In the genomic region with DNA sequence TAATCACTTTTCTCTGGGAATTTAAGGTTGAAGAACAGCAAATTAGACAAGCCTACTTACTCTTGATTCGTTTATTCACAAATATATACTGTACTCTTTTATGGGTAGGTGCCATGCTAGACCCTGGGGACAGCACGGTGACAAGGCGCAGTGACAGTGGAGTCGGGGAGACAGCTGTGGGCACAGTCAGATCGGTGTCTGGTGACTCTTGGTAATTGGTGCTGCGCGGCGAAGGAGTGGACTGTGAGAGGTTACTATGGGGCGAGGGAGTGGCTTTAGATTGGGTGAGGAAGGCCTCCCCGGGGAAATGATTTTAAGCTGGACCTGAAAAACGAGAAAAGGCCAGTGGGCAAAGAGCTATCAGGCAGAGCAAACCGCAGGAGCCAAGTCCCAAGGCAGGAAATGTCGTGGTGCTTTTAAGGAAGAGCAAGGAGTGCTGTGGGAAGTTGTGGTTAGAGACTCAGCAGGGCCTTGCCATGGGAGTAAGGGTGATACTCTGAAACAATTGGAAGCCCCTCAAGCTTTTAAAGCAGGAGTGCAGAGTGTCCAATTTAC, we compare ENCODE assay signal across 10 cellular contexts. TPM values are rescaled to one million over a fixed set of nuclear protein-coding genes. Genes with fewer than 3 reads are reported as not detected.
DNase-seq lines count a peak whose midpoint lies in the region; ATAC-seq lines count a peak whose summit lies in the region.
"Had no signal": no experiment of that assay in that cellular context is flagged by ENCODE, and none has a peak within 500 bp of the region (broad histone marks: within the 10 kb centered on the region; RNA-seq: fewer than 3 reads in every experiment).

No MANE protein-coding gene starts in this region.

- H3K4me3 ChIP-seq in skeletal muscle satellite cell (ENCODE audit: low read length), result no peak overlapping the region
- no peak overlapping the region for H3K4me3 ChIP-seq in HAP-1

- peak overlapping the region; percentile 47 for H3K4me2 ChIP-seq in skeletal muscle satellite cell (ENCODE audit: low read length)

- peaks cover 0 to 6% (median 0%) of the 10 kb centered on the region in 4 donors for H3K4me1 Mint-ChIP-seq in naive thymus-derived CD8-positive, alpha-beta T cell

- peaks cover 0 to 1% (median 0%) of the 10 kb centered on the region in 9 donors for H3K9me3 Mint-ChIP-seq in naive thymus-derived CD8-positive, alpha-beta T cell

- peaks cover 7 to 37% (median 14%) of the 10 kb centered on the region in 5 donors for H3K27me3 Mint-ChIP-seq in naive thymus-derived CD8-positive, alpha-beta T cell

- H3K4me1 ChIP-seq in skeletal muscle satellite cell (ENCODE audit: control insufficient read depth, insufficient read depth, low read length) (peaks cover 24% of the 10 kb centered on the region), HAP-1 (no peaks in the 10 kb centered on the region)

- no peak overlapping the region for H3K4me3 Mint-ChIP-seq in naive thymus-derived CD8-positive, alpha-beta T cell

- H3K9ac ChIP-seq in skeletal muscle satellite cell (ENCODE audit: low read depth, low read length), result peak overlapping the region; percentile 6

- POLR2A ChIA-PET in naive thymus-derived CD8-positive, alpha-beta T cell (lab: Charles Lee), result no interaction called here

- H3K36me3 ChIP-seq in skeletal muscle satellite cell (ENCODE audit: insufficient read depth, low read length), result no peaks in the 10 kb centered on the region
- H3K36me3 ChIP-seq in HAP-1 (replicated peaks), result no peaks in the 10 kb centered on the region

- in situ Hi-C loops in HAP-1 (cut with MboI; ENCODE audit: low sequenced_read_pairs), result no loop called here

- ATAC-seq in HG03097 (IDR thresholded peaks at IDR 0.05; ENCODE audit: low FRiP score, unreplicated experiment) (peak; percentile 71), GM18873 (IDR thresholded peaks at IDR 0.05; ENCODE audit: low FRiP score, unreplicated experiment) (no peak)
- ATAC-seq in naive thymus-derived CD8-positive, alpha-beta T cell, result no peak

- no peaks in the 10 kb centered on the region for H3K36me3 Mint-ChIP-seq in naive thymus-derived CD8-positive, alpha-beta T cell

- peak overlapping the region in 1 of 10 donors; percentile 24 for H3K27ac Mint-ChIP-seq in naive thymus-derived CD8-positive, alpha-beta T cell

- peak; percentile 70 for DNase-seq in UCSD-AML1 (lab: John Stamatoyannopoulos, UW; ENCODE audit: unreplicated experiment)
- DNase-seq in left kidney (ENCODE audit: low read depth, low spot score), result peak; percentile 67
- no peak for DNase-seq in naive thymus-derived CD8-positive, alpha-beta T cell
- DNase-seq in HAP-1 (ENCODE audit: low spot score in 2 of 2), result no peak
- no peak for DNase-seq in NCI-H526 (lab: John Stamatoyannopoulos, UW)

- H3K9me3 ChIP-seq in skeletal muscle satellite cell (replicated peaks; ENCODE audit: low read length) (no peaks in the 10 kb centered on the region), HAP-1 (no peaks in the 10 kb centered on the region)

- H3K27me3 ChIP-seq in skeletal muscle satellite cell (ENCODE audit: control insufficient read depth, insufficient read depth, low read length) (no peaks in the 10 kb centered on the region), HAP-1 (ENCODE audit: low read depth) (no peaks in the 10 kb centered on the region)

RNA-seq across cellular contexts. Expression of a gene that starts 36.3 kb away (rescaled TPM):
- 1.0 TPM in 1 of 2 replicates, not detected in the other for total RNA-seq in skeletal muscle satellite cell (2012; rRNA removed)
- not detected for total RNA-seq in naive thymus-derived CD8-positive, alpha-beta T cell
- not detected for polyA plus RNA-seq in naive thymus-derived CD8-positive, alpha-beta T cell
- total RNA-seq: fibroblast of lung, G401 had no signal

Comparison
In these comparisons a context has a peak if more than half of its experiments do, and no peak if none do; other contexts are left out.
1. DNase-seq: peak in UCSD-AML1 (single experiment) and left kidney (single experiment); none in naive thymus-derived CD8-positive, alpha-beta T cell (0 of 10), HAP-1 (0 of 2) and NCI-H526 (0 of 2).